ENCODE assay signal across 29 cellular contexts in the genomic region with DNA sequence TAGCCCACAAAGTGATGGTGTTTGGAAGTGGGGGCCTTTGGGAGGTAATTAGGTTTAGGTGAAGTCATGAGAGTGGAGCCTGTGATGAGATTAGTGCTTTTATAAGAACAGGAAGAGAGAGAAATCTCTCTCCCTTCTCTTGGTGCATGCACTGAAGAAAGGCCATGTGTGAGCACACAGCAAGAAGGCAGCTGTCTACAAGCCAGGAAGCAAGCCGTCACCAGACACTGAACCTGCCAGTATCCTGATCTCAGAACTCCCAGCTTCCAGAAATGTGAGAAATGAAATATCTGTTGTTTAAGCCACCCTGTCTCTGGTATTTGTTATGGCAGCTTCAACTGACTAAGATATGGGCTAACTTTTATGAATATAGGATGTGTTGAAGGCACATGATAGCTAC.
"Had no signal": no experiment of that assay in that cellular context is flagged by ENCODE, and none has a peak within 500 bp of the region (broad histone marks: within the 10 kb centered on the region; RNA-seq: fewer than 3 reads in every experiment).

No MANE protein-coding gene starts in this region.

- H3K9me3 ChIP-seq: adrenal gland had no signal

- H3K36me3 ChIP-seq: adrenal gland had no signal

- H3K9me3 Mint-ChIP-seq: activated naive CD8-positive, alpha-beta T cell treated with anti-CD3 and anti-CD28 coated beads, Interleukin-2, amount 10 ng/mL, durations not matched to agents 7 days and 5 days had no signal

- H3K4me3 ChIP-seq: adrenal gland, K562 had no signal

- H3K27ac ChIP-seq: adrenal gland, RWPE1 had no signal

- H3K4me3 Mint-ChIP-seq: activated CD8-positive, alpha-beta T cell treated with anti-CD3 and anti-CD28 coated beads, Interleukin-2, amount 10 ng/mL, durations not matched to agents 7 days and 5 days; activated naive CD8-positive, alpha-beta T cell treated with anti-CD3 and anti-CD28 coated beads, Interleukin-2, amount 10 ng/mL, durations not matched to agents 7 days and 5 days; T-helper 17 cell; WTC11 had no signal

- H3K4me1 ChIP-seq: adrenal gland had no signal

- ATAC-seq: activated CD8-positive, alpha-beta T cell treated with anti-CD3 and anti-CD28 coated beads, Interleukin-2, amount 10 ng/mL, durations not matched to agents 7 days and 5 days; K562; Panc1; T-helper 17 cell; WTC11 had no signal

- H3K27me3 ChIP-seq: adrenal gland had no signal

- H3K27ac Mint-ChIP-seq: activated CD8-positive, alpha-beta T cell treated with anti-CD3 and anti-CD28 coated beads, Interleukin-2, amount 10 ng/mL, durations not matched to agents 7 days and 5 days; activated naive CD8-positive, alpha-beta T cell treated with anti-CD3 and anti-CD28 coated beads, Interleukin-2, amount 10 ng/mL, durations not matched to agents 7 days and 5 days; T-helper 17 cell; WTC11 had no signal

- FAIRE-seq: K562 had no signal

- H3K27me3 Mint-ChIP-seq: T-helper 17 cell had no signal

- DNase-seq: activated CD4-positive, alpha-beta T cell treated with anti-CD3 and anti-CD28 coated beads for 48 hours; activated CD4-positive, alpha-beta T cell treated with anti-CD3 and anti-CD28 coated beads, Interleukin-2, amount 50 U/mL, for 4 hours; activated CD4-positive, CD25-positive, alpha-beta regulatory T cell treated with anti-CD3 and anti-CD28 coated beads, Interleukin-2, amount 50 U/mL, for 72 hours; activated CD8-positive, alpha-beta memory T cell treated with anti-CD3 and anti-CD28 coated beads, Interleukin-2, amount 50 U/mL, for 48 hours; activated CD8-positive, alpha-beta T cell treated with anti-CD3 and anti-CD28 coated beads, Interleukin-2, amount 10 ng/mL, durations not matched to agents 7 days and 5 days; activated naive CD4-positive, alpha-beta T cell treated with anti-CD3 and anti-CD28 coated beads, Interleukin-2, amount 50 U/mL, for 16 hours; activated naive CD8-positive, alpha-beta T cell treated with anti-CD3 and anti-CD28 coated beads, Interleukin-2, amount 10 ng/mL, durations not matched to agents 7 days and 5 days; activated T-cell treated with anti-CD3 and anti-CD28 coated beads, Interleukin-2, amount 50 U/mL, for 1 hour; adrenal gland; anterior cingulate cortex; central memory CD4-positive, alpha-beta T cell; Karpas-422; MM.1S; NCI-H1105; NCI-H1436 treated with DMSO at 0.1 percent for 48 hours; NCI-H187 treated with DMSO at 0.1 percent for 48 hours; NCI-H2081 treated with DMSO at 0.1 percent for 48 hours; NCI-H2171; NCI-H2227 treated with DMSO at 0.1 percent for 48 hours; NCI-H69; NK-92 treated with Interleukin-12 subunit alpha and Interleukin-12 subunit beta, amount 100 ng/mL, for 24 hours; OCI-M1; SHP77 treated with DMSO at 0.1 percent for 48 hours; T-helper 17 cell; T-helper 9 cell had no signal

- H3K36me3 Mint-ChIP-seq: activated naive CD8-positive, alpha-beta T cell treated with anti-CD3 and anti-CD28 coated beads, Interleukin-2, amount 10 ng/mL, durations not matched to agents 7 days and 5 days had no signal
